In genomic region chr2:64649626-64650025, GRCh38 we compare ENCODE assay signal across 10 cellular contexts. TPM values are rescaled to one million over a fixed set of nuclear protein-coding genes. Genes with fewer than 3 reads are reported as not detected.
DNase-seq lines count a peak whose midpoint lies in the region; ATAC-seq and TF ChIP-seq lines count a peak whose summit lies in the region.
"Had no signal": no experiment of that assay in that cellular context is flagged by ENCODE, and none has a peak within 500 bp of the region (broad histone marks: within the 10 kb centered on the region; RNA-seq: fewer than 3 reads in every experiment).

No MANE protein-coding gene starts in this region.

- intact Hi-C loops in activated B cell treated with CpG ODN at 0.5 μM for 24 hours (cut with micrococcal nuclease) (no loop called here), left colon (cut with DNase I, micrococcal nuclease) (loop anchor here (5.0 to 10.0 kb wide), 4 partner anchors 85 to 215 kb away; no protein-coding TSS in a partner anchor)

- no peak for TF ChIP-seq CTCF in activated B cell treated with CpG ODN at 0.5 μM for 24 hours (IDR thresholded peaks at IDR 0.05)

- DNase-seq in DMS53 (lab: John Stamatoyannopoulos, UW) (peak; percentile 46), DMS53 treated with DMSO at 0.1 percent for 48 hours (lab: John Stamatoyannopoulos, UW; ENCODE audit: unreplicated experiment) (no peak), activated B cell treated with CpG ODN at 0.5 μM for 24 hours (no peak), left colon (peak; percentile 54 to 57), MV-4-11 (lab: John Stamatoyannopoulos, UW) (no peak), NOMO-1 (lab: John Stamatoyannopoulos, UW; ENCODE audit: unreplicated experiment in 2 of 2) (no peak)
- DNase-seq in stimulated activated effector memory CD8-positive, alpha-beta T cell treated with anti-CD3 and anti-CD28 coated beads, Interleukin-12 subunit alpha, Interleukin-12 subunit beta, amount 100 ng/mL, for 72 hours (ENCODE audit: low spot score in 2 of 2): no peak
- DNase-seq: 8988T, NCI-H446 treated with DMSO at 0.1 percent for 48 hours had no signal

- ATAC-seq in activated B cell treated with CpG ODN at 0.5 μM for 24 hours (ENCODE audit: low read depth) (no peak), left colon (peak; percentile 23), GM21423 (IDR thresholded peaks at IDR 0.05; ENCODE audit: unreplicated experiment) (no peak)
- no peak for ATAC-seq in stimulated activated effector memory CD8-positive, alpha-beta T cell treated with anti-CD3 and anti-CD28 coated beads, Interleukin-12 subunit alpha, Interleukin-12 subunit beta, amount 100 ng/mL, for 72 hours

- H3K27me3 Mint-ChIP-seq in activated B cell treated with CpG ODN at 0.5 μM for 24 hours: no peaks in the 10 kb centered on the region

- H3K4me3 Mint-ChIP-seq in activated B cell treated with CpG ODN at 0.5 μM for 24 hours: peak overlapping the region; percentile 56
- peak overlapping the region; percentile 29 for H3K4me3 Mint-ChIP-seq in stimulated activated effector memory CD8-positive, alpha-beta T cell treated with anti-CD3 and anti-CD28 coated beads, Interleukin-12 subunit alpha, Interleukin-12 subunit beta, amount 100 ng/mL, for 72 hours

- POLR2A ChIA-PET in activated B cell treated with CpG ODN at 0.5 μM for 24 hours (lab: Charles Lee): interaction anchor here (0.9 to 15.4 kb wide), 11 partner anchors 8 to 212 kb away, joined by 3 to 439 read pairs (median 54); no protein-coding TSS in a partner anchor

- H3K4me1 Mint-ChIP-seq in activated B cell treated with CpG ODN at 0.5 μM for 24 hours: peaks cover 77% of the 10 kb centered on the region
- peaks cover 27% of the 10 kb centered on the region for H3K4me1 Mint-ChIP-seq in stimulated activated effector memory CD8-positive, alpha-beta T cell treated with anti-CD3 and anti-CD28 coated beads, Interleukin-12 subunit alpha, Interleukin-12 subunit beta, amount 100 ng/mL, for 72 hours

- CTCF ChIA-PET in activated B cell treated with CpG ODN at 0.5 μM for 24 hours (lab: Charles Lee): interaction anchor here (1.1 to 6.9 kb wide), 10 partner anchors 10 to 217 kb away, joined by 3 to 69 read pairs (median 6); no protein-coding TSS in a partner anchor

- peak overlapping the region; percentile 88 for H3K27ac Mint-ChIP-seq in activated B cell treated with CpG ODN at 0.5 μM for 24 hours
- no peak overlapping the region for H3K27ac Mint-ChIP-seq in stimulated activated effector memory CD8-positive, alpha-beta T cell treated with anti-CD3 and anti-CD28 coated beads, Interleukin-12 subunit alpha, Interleukin-12 subunit beta, amount 100 ng/mL, for 72 hours

- no peaks in the 10 kb centered on the region for H3K9me3 Mint-ChIP-seq in activated B cell treated with CpG ODN at 0.5 μM for 24 hours
- H3K9me3 Mint-ChIP-seq in stimulated activated effector memory CD8-positive, alpha-beta T cell treated with anti-CD3 and anti-CD28 coated beads, Interleukin-12 subunit alpha, Interleukin-12 subunit beta, amount 100 ng/mL, for 72 hours: no peaks in the 10 kb centered on the region

- peaks cover 7% of the 10 kb centered on the region for H3K36me3 Mint-ChIP-seq in activated B cell treated with CpG ODN at 0.5 μM for 24 hours (ENCODE audit: low read depth)
- H3K36me3 Mint-ChIP-seq in stimulated activated effector memory CD8-positive, alpha-beta T cell treated with anti-CD3 and anti-CD28 coated beads, Interleukin-12 subunit alpha, Interleukin-12 subunit beta, amount 100 ng/mL, for 72 hours: no peaks in the 10 kb centered on the region

RNA-seq across cellular contexts. Expression of gene SERTAD2, which starts 4.1 kb away (rescaled TPM):
- total RNA-seq in activated B cell treated with CpG ODN at 0.5 μM for 24 hours: 45.6 and 47.3 TPM in 2 replicates
- 10 to 100 TPM; 16.0 to 20.5 TPM for total RNA-seq in left colon

Comparison
In these comparisons a context has a peak if more than half of its experiments do, and no peak if none do; other contexts are left out.
1. DNase-seq: peak in DMS53 (single experiment) and left colon (2 of 2); none in DMS53 treated with DMSO at 0.1 percent for 48 hours (single experiment), activated B cell treated with CpG ODN at 0.5 μM for 24 hours (single experiment), stimulated activated effector memory CD8-positive, alpha-beta T cell treated with anti-CD3 and anti-CD28 coated beads, Interleukin-12 subunit alpha, Interleukin-12 subunit beta, amount 100 ng/mL, for 72 hours (0 of 2), MV-4-11 (single experiment) and NOMO-1 (0 of 2).